Comparison of ENCODE assay signal across 8 cellular contexts in genomic region chr13:94549241-94550029, GRCh38. TPM values are rescaled to one million over a fixed set of nuclear protein-coding genes. Genes with fewer than 3 reads are reported as not detected.
DNase-seq lines count a peak whose midpoint lies in the region; ATAC-seq and TF ChIP-seq lines count a peak whose summit lies in the region.

No MANE protein-coding gene starts in this region.

- no peaks in the 10 kb centered on the region for H3K36me3 ChIP-seq in right lobe of liver

- TF ChIP-seq POLR2A in right lobe of liver (IDR thresholded peaks at IDR 0.05) = peak; percentile 56

- under 1% methylated on average over 35 of the region's 64 CpGs for WGBS in right lobe of liver (ENCODE audit: insufficient coverage, low coverage, low lambda C conversion rate, missing lambda C conversion rate)

- H3K27ac ChIP-seq in dorsolateral prefrontal cortex = peak overlapping the region; percentile 72 to 99 (median 97)
- peak overlapping the region; percentile 85 to 93 (median 90) for H3K27ac ChIP-seq in right lobe of liver

- ATAC-seq in GM19351 (IDR thresholded peaks at IDR 0.05; ENCODE audit: unreplicated experiment) (peak; percentile 83), HG03521 (IDR thresholded peaks at IDR 0.05; ENCODE audit: unreplicated experiment) (peak; percentile 94), right lobe of liver (peak; percentile 90 to 94 (median 92))

- peak in 16 of 56 donors; percentile 3 to 51 (median 15) for TF ChIP-seq CTCF in dorsolateral prefrontal cortex (IDR thresholded peaks at IDR 0.05 in 54 of 56, conservative IDR thresholded peaks at IDR 0.05 in 2 of 56; ENCODE audit: low read depth in 1 of 56, partially characterized antibody in 56 of 56)
- TF ChIP-seq CTCF in right lobe of liver (IDR thresholded peaks at IDR 0.05) = no peak

- intact Hi-C loops in dorsolateral prefrontal cortex (cut with DNase I) (loop anchor here (2.0 to 5.0 kb wide), 3 partner anchors 45 to 117 kb away; partner anchors contain the start of gene GPR180 (in 1 of the 2)), right lobe of liver (cut with DNase I) (no loop called here)

- H3K4me1 ChIP-seq in right lobe of liver = peaks cover 0 to 3% (median 0%) of the 10 kb centered on the region in 4 donors

- H3K4me3 ChIP-seq in dorsolateral prefrontal cortex (peak overlapping the region; percentile 57 to 97 (median 81)), right lobe of liver (peak overlapping the region; percentile 56 to 79 (median 67))

- DNase-seq in C1 segment of cervical spinal cord (lab: John Stamatoyannopoulos, UW) (peak; percentile 68 to 94 (median 92)), NCI-H748 treated with DMSO at 0.1 percent for 48 hours (lab: John Stamatoyannopoulos, UW) (peak; percentile 90), dorsolateral prefrontal cortex (peak; percentile 77 to 95 (median 89)), right lobe of liver (peak; percentile 90 to 92 (median 91))
- peak; percentile 89 to 92 for DNase-seq in activated CD4-positive, alpha-beta T cell treated with anti-CD3 and anti-CD28 coated beads, Interleukin-2, amount 50 U/mL, for 48 hours
- DNase-seq in stimulated activated CD4-positive, alpha-beta T cell treated with anti-CD3 and anti-CD28 coated beads, Interleukin-4, amount 100 ng/mL, for 24 hours = peak; percentile 94

- no peaks in the 10 kb centered on the region for H3K9me3 ChIP-seq in right lobe of liver

- H3K27me3 ChIP-seq in dorsolateral prefrontal cortex = no peaks in the 10 kb centered on the region
- H3K27me3 ChIP-seq in right lobe of liver = no peaks in the 10 kb centered on the region

RNA-seq across cellular contexts. Expression of gene TGDS, which starts 46.5 kb away (rescaled TPM):
- 1 to 10 TPM; 2.8 to 9.4 (median 5.8) TPM for total RNA-seq in dorsolateral prefrontal cortex
- 10 to 100 TPM in 2 of 6 experiments, 1 to 10 TPM in 4; 8.6 to 11.9 (median 9.6) TPM for total RNA-seq in right lobe of liver

RNA-seq across cellular contexts. Expression of gene GPR180, which starts 52.2 kb away (rescaled TPM):
- total RNA-seq in dorsolateral prefrontal cortex = 10 to 100 TPM in 95 of 120 experiments, 1 to 10 TPM in 25; 7.3 to 15.0 (median 11.3) TPM
- total RNA-seq in right lobe of liver = 1 to 10 TPM; 4.1 to 7.9 (median 5.0) TPM

Comparison
In these comparisons a context has a peak if more than half of its experiments do, and no peak if none do; other contexts are left out.
1. Peak in every context shown above with its lines: DNase-seq, ATAC-seq, H3K4me3 ChIP-seq and H3K27ac ChIP-seq.
2. intact Hi-C loops: an anchor here in dorsolateral prefrontal cortex (2.0 to 5.0 kb wide); none called in right lobe of liver.